In the genomic region with DNA sequence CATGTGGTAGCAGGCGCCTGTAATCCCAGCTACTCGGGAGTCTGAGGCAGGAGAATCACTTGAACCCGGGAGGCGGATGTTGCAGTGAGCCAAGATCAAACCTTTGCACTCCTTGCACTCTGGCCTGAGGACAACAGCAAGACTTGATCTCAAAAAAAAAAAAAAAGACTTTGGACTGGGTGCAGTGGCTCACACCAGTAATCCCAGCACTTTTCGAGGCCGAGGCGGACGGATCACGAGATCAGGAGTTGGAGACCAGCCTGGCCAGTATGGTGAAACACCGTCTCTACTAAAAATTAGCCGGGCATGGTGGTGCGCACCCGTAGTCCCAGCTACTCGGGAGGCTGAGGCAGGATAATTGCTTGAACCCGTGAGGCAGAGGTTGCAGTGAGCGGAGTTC, we compare ENCODE assay signal across 1 cellular context.
TF ChIP-seq lines count a peak whose summit lies in the region.

No MANE protein-coding gene starts in this region.

TF ChIP-seq in liver, 16 proteins besides CTCF, POLR2A, EP300 and RAD21:
- TF ChIP-seq RXRA (IDR thresholded peaks at IDR 0.05) (peak; percentile 76 to 78), HNF4G (IDR thresholded peaks at IDR 0.05) (peak; percentile 81), YY1 (IDR thresholded peaks at IDR 0.05) (peak; percentile 17), HNF4A (conservative IDR thresholded peaks at IDR 0.05) (peak; percentile 90 to 97), SP1 (IDR thresholded peaks at IDR 0.05) (peak; percentile 74)
